Comparison of ENCODE assay signal across 9 cellular contexts in genomic region chr20:10225439-10226080, GRCh38. TPM values are rescaled to one million over a fixed set of nuclear protein-coding genes. Genes with fewer than 3 reads are reported as not detected.
DNase-seq lines count a peak whose midpoint lies in the region; ATAC-seq and TF ChIP-seq lines count a peak whose summit lies in the region.
"Had no signal": no experiment of that assay in that cellular context is flagged by ENCODE, and none has a peak within 500 bp of the region (broad histone marks: within the 10 kb centered on the region; RNA-seq: fewer than 3 reads in every experiment).

No MANE protein-coding gene starts in this region.

- H3K27ac ChIP-seq in HL-60 (replicated peaks), result no peak overlapping the region
- H3K27ac ChIP-seq: gastrocnemius medialis had no signal

- no peaks in the 10 kb centered on the region for H3K36me3 Mint-ChIP-seq in activated CD8-positive, alpha-beta T cell treated with anti-CD3 and anti-CD28 coated beads for 36 hours (ENCODE audit: low read depth)
- no peaks in the 10 kb centered on the region for H3K36me3 Mint-ChIP-seq in activated CD8-positive, alpha-beta T cell treated with anti-CD3 and anti-CD28 coated beads, Interleukin-2, amount 10 ng/mL, durations not matched to agents 7 days and 5 days (ENCODE audit: low read depth)
- H3K36me3 Mint-ChIP-seq in T-helper 2 cell treated with Interferon-gamma antibody and Interleukin-4, amounts not matched to agents 5 μg/mL and 100 μg/mL, for 36 hours (ENCODE audit: low read depth), result no peaks in the 10 kb centered on the region

- peak; percentile 11 for TF ChIP-seq CTCF in HL-60 (IDR thresholded peaks at IDR 0.05; ENCODE audit: insufficient read depth, low read length)
- TF ChIP-seq CTCF in activated CD8-positive, alpha-beta T cell treated with anti-CD3 and anti-CD28 coated beads for 36 hours (IDR thresholded peaks at IDR 0.05), result no peak

- in situ Hi-C loops in SK-MEL-5 (cut with HindIII; ENCODE audit: low pct_unique_long_range_greater_than_20kb, low sequenced_read_pairs), result no loop called here

- no peak for ATAC-seq in GM19463 (IDR thresholded peaks at IDR 0.05; ENCODE audit: unreplicated experiment)
- no peak for ATAC-seq in activated CD8-positive, alpha-beta T cell treated with anti-CD3 and anti-CD28 coated beads for 36 hours
- no peak for ATAC-seq in activated CD8-positive, alpha-beta T cell treated with anti-CD3 and anti-CD28 coated beads, Interleukin-2, amount 10 ng/mL, durations not matched to agents 7 days and 5 days
- ATAC-seq: gastrocnemius medialis had no signal

- H3K9me3 Mint-ChIP-seq in activated CD8-positive, alpha-beta T cell treated with anti-CD3 and anti-CD28 coated beads for 36 hours, result peaks cover 3% of the 10 kb centered on the region
- no peaks in the 10 kb centered on the region for H3K9me3 Mint-ChIP-seq in activated CD8-positive, alpha-beta T cell treated with anti-CD3 and anti-CD28 coated beads, Interleukin-2, amount 10 ng/mL, durations not matched to agents 7 days and 5 days (ENCODE audit: insufficient read depth)
- no peaks in the 10 kb centered on the region for H3K9me3 Mint-ChIP-seq in T-helper 2 cell treated with Interferon-gamma antibody and Interleukin-4, amounts not matched to agents 5 μg/mL and 100 μg/mL, for 36 hours

- peaks cover 19% of the 10 kb centered on the region for H3K27me3 Mint-ChIP-seq in activated CD8-positive, alpha-beta T cell treated with anti-CD3 and anti-CD28 coated beads for 36 hours
- H3K27me3 Mint-ChIP-seq in activated CD8-positive, alpha-beta T cell treated with anti-CD3 and anti-CD28 coated beads, Interleukin-2, amount 10 ng/mL, durations not matched to agents 7 days and 5 days (ENCODE audit: low read depth), result no peaks in the 10 kb centered on the region
- no peaks in the 10 kb centered on the region for H3K27me3 Mint-ChIP-seq in T-helper 2 cell treated with Interferon-gamma antibody and Interleukin-4, amounts not matched to agents 5 μg/mL and 100 μg/mL, for 36 hours (ENCODE audit: low read depth)

- CTCF ChIA-PET in activated CD8-positive, alpha-beta T cell treated with anti-CD3 and anti-CD28 coated beads for 36 hours (lab: Charles Lee), result no interaction called here
- CTCF ChIA-PET in activated CD8-positive, alpha-beta T cell treated with anti-CD3 and anti-CD28 coated beads, Interleukin-2, amount 10 ng/mL, durations not matched to agents 7 days and 5 days (lab: Charles Lee), result no interaction called here

- no peaks in the 10 kb centered on the region for H3K27me3 ChIP-seq in HL-60 (ENCODE audit: insufficient read depth, poor library complexity, severe bottlenecking)

- intact Hi-C loops in activated CD8-positive, alpha-beta T cell treated with anti-CD3 and anti-CD28 coated beads for 36 hours (cut with micrococcal nuclease), result no loop called here

- no peak overlapping the region for H3K4me3 Mint-ChIP-seq in activated CD8-positive, alpha-beta T cell treated with anti-CD3 and anti-CD28 coated beads for 36 hours
- no peak overlapping the region for H3K4me3 Mint-ChIP-seq in activated CD8-positive, alpha-beta T cell treated with anti-CD3 and anti-CD28 coated beads, Interleukin-2, amount 10 ng/mL, durations not matched to agents 7 days and 5 days
- H3K4me3 Mint-ChIP-seq in T-helper 2 cell treated with Interferon-gamma antibody and Interleukin-4, amounts not matched to agents 5 μg/mL and 100 μg/mL, for 36 hours, result no peak overlapping the region

- POLR2A ChIA-PET in activated CD8-positive, alpha-beta T cell treated with anti-CD3 and anti-CD28 coated beads for 36 hours (lab: Charles Lee), result no interaction called here
- POLR2A ChIA-PET in activated CD8-positive, alpha-beta T cell treated with anti-CD3 and anti-CD28 coated beads, Interleukin-2, amount 10 ng/mL, durations not matched to agents 7 days and 5 days (lab: Charles Lee), result interaction anchor here (0.7 kb wide), 1 partner anchor 559 kb away, joined by 3 read pairs; no protein-coding TSS in a partner anchor

- H3K27ac Mint-ChIP-seq in activated CD8-positive, alpha-beta T cell treated with anti-CD3 and anti-CD28 coated beads for 36 hours, result no peak overlapping the region
- no peak overlapping the region for H3K27ac Mint-ChIP-seq in activated CD8-positive, alpha-beta T cell treated with anti-CD3 and anti-CD28 coated beads, Interleukin-2, amount 10 ng/mL, durations not matched to agents 7 days and 5 days
- no peak overlapping the region for H3K27ac Mint-ChIP-seq in T-helper 2 cell treated with Interferon-gamma antibody and Interleukin-4, amounts not matched to agents 5 μg/mL and 100 μg/mL, for 36 hours

- DNase-seq in ELR (ENCODE audit: low read depth) (peak; percentile 55), HL-60 (ENCODE audit: low read depth in 1 of 2, low spot score in 1 of 2) (no peak), SK-MEL-5 (ENCODE audit: low read depth, low spot score) (peak; percentile 50), iPS-NIHi11 (ENCODE audit: low spot score) (peak; percentile 26)
- DNase-seq in activated CD8-positive, alpha-beta T cell treated with anti-CD3 and anti-CD28 coated beads for 36 hours, result no peak
- no peak for DNase-seq in activated CD8-positive, alpha-beta T cell treated with anti-CD3 and anti-CD28 coated beads, Interleukin-2, amount 10 ng/mL, durations not matched to agents 7 days and 5 days
- DNase-seq in T-helper 2 cell treated with Interferon-gamma antibody and Interleukin-4, amounts not matched to agents 5 μg/mL and 100 μg/mL, for 36 hours (ENCODE audit: low spot score), result no peak
- DNase-seq: gastrocnemius medialis had no signal

- no peak overlapping the region for H3K4me3 ChIP-seq in HL-60 (replicated peaks; ENCODE audit: insufficient read depth, low read length)
- H3K4me3 ChIP-seq: gastrocnemius medialis had no signal

- H3K4me1 Mint-ChIP-seq in activated CD8-positive, alpha-beta T cell treated with anti-CD3 and anti-CD28 coated beads for 36 hours (ENCODE audit: low read depth), result no peaks in the 10 kb centered on the region
- H3K4me1 Mint-ChIP-seq in activated CD8-positive, alpha-beta T cell treated with anti-CD3 and anti-CD28 coated beads, Interleukin-2, amount 10 ng/mL, durations not matched to agents 7 days and 5 days (ENCODE audit: low read depth), result no peaks in the 10 kb centered on the region
- peaks cover 1% of the 10 kb centered on the region for H3K4me1 Mint-ChIP-seq in T-helper 2 cell treated with Interferon-gamma antibody and Interleukin-4, amounts not matched to agents 5 μg/mL and 100 μg/mL, for 36 hours (ENCODE audit: low read depth)

RNA-seq across cellular contexts. Expression of gene SNAP25, which starts 6.9 kb away (rescaled TPM):
- total RNA-seq in SK-MEL-5 (2014; rRNA removed; shearing (Covaris generic)), result 0.05 TPM in 1 of 2 replicates, not detected in the other
- not detected in 2 replicates for polyA plus RNA-seq in SK-MEL-5 (2015; cell fraction: cytosol; rRNA removed)
- 0.33 and 0.37 TPM in 2 replicates for polyA plus RNA-seq in SK-MEL-5 (2015; cell fraction: nucleus; rRNA removed)
- total RNA-seq in activated CD8-positive, alpha-beta T cell treated with anti-CD3 and anti-CD28 coated beads for 36 hours, result not detected
- total RNA-seq in activated CD8-positive, alpha-beta T cell treated with anti-CD3 and anti-CD28 coated beads, Interleukin-2, amount 10 ng/mL, durations not matched to agents 7 days and 5 days, result not detected

Comparison
In these comparisons a context has a peak if more than half of its experiments do, and no peak if none do; other contexts are left out.
1. DNase-seq: peak in ELR (single experiment), SK-MEL-5 (single experiment) and iPS-NIHi11 (single experiment); none in HL-60 (0 of 2), activated CD8-positive, alpha-beta T cell treated with anti-CD3 and anti-CD28 coated beads for 36 hours (single experiment), activated CD8-positive, alpha-beta T cell treated with anti-CD3 and anti-CD28 coated beads, Interleukin-2, amount 10 ng/mL, durations not matched to agents 7 days and 5 days (single experiment) and T-helper 2 cell treated with Interferon-gamma antibody and Interleukin-4, amounts not matched to agents 5 μg/mL and 100 μg/mL, for 36 hours (single experiment).